Comparison of ENCODE assay signal across 10 cellular contexts in genomic region chr2:74327627-74328026, GRCh38. TPM values are rescaled to one million over a fixed set of nuclear protein-coding genes. Genes with fewer than 3 reads are reported as not detected.
"Had no signal": no experiment of that assay in that cellular context is flagged by ENCODE, and none has a peak within 500 bp of the region (broad histone marks: within the 10 kb centered on the region; RNA-seq: fewer than 3 reads in every experiment).

No MANE protein-coding gene starts in this region.

- FAIRE-seq: H1, H54, HepG2 had no signal

- H3K27ac ChIP-seq: GM23248, HL-60 had no signal

- H3K4me3 Mint-ChIP-seq: H9, IgD-negative memory B cell had no signal

- H3K4me1 Mint-ChIP-seq: IgD-negative memory B cell had no signal

- H2AFZ ChIP-seq: GM23248 had no signal

- H3K27ac Mint-ChIP-seq: IgD-negative memory B cell had no signal

- H3K4me3 ChIP-seq: GM23248 had no signal

- ATAC-seq: HepG2 had no signal

- H3K9me3 Mint-ChIP-seq: H9, IgD-negative memory B cell had no signal

- H3K9ac ChIP-seq: GM23248 had no signal

- H3K27me3 Mint-ChIP-seq: IgD-negative memory B cell had no signal

- DNase-seq: GM23248, HCEC 1CT, KG1 had no signal

RNA-seq across cellular contexts. Expression of gene SLC4A5, which starts 15.6 kb away (rescaled TPM):
- total RNA-seq: HepG2, HT1080 had no signal
